In genomic region chr18:14431031-14431503, GRCh38 we compare ENCODE assay signal across 8 cellular contexts.
A peak's percentile ranks its signal among the peaks of the same experiment; 100 is the strongest.
DNase-seq lines count a peak whose midpoint lies in the region; ATAC-seq, FAIRE-seq and TF ChIP-seq lines count a peak whose summit lies in the region.
"Not testable (repeated sequence)": the region's sequence is repeated elsewhere in the genome, so short reads cannot be mapped to it uniquely, and the experiment has no call there.

No MANE protein-coding gene starts in this region.

- ATAC-seq in pancreas = peak; percentile 37 to 81 (median 72)

- intact Hi-C loops in pancreas (cut with DNase I) = not testable (repeated sequence)

- H3K9me3 ChIP-seq in pancreas = not testable (repeated sequence)

- peak overlapping the region in 3 of 4 donors; percentile 53 to 80 (median 67) for H3K27ac ChIP-seq in pancreas

- not testable (repeated sequence) for FAIRE-seq in pancreas (lab: Jason Lieb, UNC)

- not testable (repeated sequence) for TF ChIP-seq CTCF in choroid plexus epithelial cell (conservative IDR thresholded peaks at IDR 0.05; ENCODE audit: low read depth, low read length); pancreas (IDR thresholded peaks at IDR 0.05)

- 0 to 1% methylated on average over 41 to 45 of the region's 45 CpGs for WGBS in pancreas, 2 donors

- not testable (repeated sequence) for H3K27me3 ChIP-seq in pancreas

- H3K4me3 ChIP-seq in choroid plexus epithelial cell (ENCODE audit: low read depth, low read length) = peak overlapping the region; percentile 40
- peak overlapping the region; percentile 13 for H3K4me3 ChIP-seq in iPS-11a (ENCODE audit: low read depth, low read length)
- H3K4me3 ChIP-seq in pancreas = peak overlapping the region; percentile 45 to 53 (median 52)

- DNase-seq in AG20443 (ENCODE audit: low spot score) = peak; percentile 50
- peak; percentile 63 for DNase-seq in HuH-7 (ENCODE audit: low spot score)
- DNase-seq in SKM-1 treated with dmso at 0.1 percent for 144 hours (lab: John Stamatoyannopoulos, UW; ENCODE audit: unreplicated experiment) = peak; percentile 44
- DNase-seq in activated T-cell treated with anti-CD3 and anti-CD28 coated beads, Interleukin-2, amount 50 U/mL, for 48 hours = peak; percentile 77 to 82
- DNase-seq in choroid plexus epithelial cell (ENCODE audit: low read depth) = peak; percentile 12
- peak; percentile 82 to 93 (median 90) for DNase-seq in pancreas
- peak; percentile 8 to 37 for DNase-seq in stimulated activated CD8-positive, alpha-beta memory T cell treated with anti-CD3 and anti-CD28 coated beads, Interleukin-2, amount 100 ng/mL, for 1 hour (ENCODE audit: low read depth in 2 of 2)

- not testable (repeated sequence) for H3K36me3 ChIP-seq in pancreas

- H3K4me1 ChIP-seq in pancreas = not testable (repeated sequence)

Comparison
In these comparisons a context has a peak if more than half of its experiments do, and no peak if none do; other contexts are left out.
1. Peak in every context shown above with its lines: DNase-seq, ATAC-seq, H3K4me3 ChIP-seq and H3K27ac ChIP-seq.
2. DNase-seq: peak in every context shown above with its lines; median percentile 90 in pancreas; 80 in activated T-cell treated with anti-CD3 and anti-CD28 coated beads, Interleukin-2, amount 50 U/mL, for 48 hours; 63 in HuH-7; 50 in AG20443; 44 in SKM-1 treated with dmso at 0.1 percent for 144 hours; 22 in stimulated activated CD8-positive, alpha-beta memory T cell treated with anti-CD3 and anti-CD28 coated beads, Interleukin-2, amount 100 ng/mL, for 1 hour; 12 in choroid plexus epithelial cell.